ENCODE assay signal across 8 cellular contexts in the genomic region with DNA sequence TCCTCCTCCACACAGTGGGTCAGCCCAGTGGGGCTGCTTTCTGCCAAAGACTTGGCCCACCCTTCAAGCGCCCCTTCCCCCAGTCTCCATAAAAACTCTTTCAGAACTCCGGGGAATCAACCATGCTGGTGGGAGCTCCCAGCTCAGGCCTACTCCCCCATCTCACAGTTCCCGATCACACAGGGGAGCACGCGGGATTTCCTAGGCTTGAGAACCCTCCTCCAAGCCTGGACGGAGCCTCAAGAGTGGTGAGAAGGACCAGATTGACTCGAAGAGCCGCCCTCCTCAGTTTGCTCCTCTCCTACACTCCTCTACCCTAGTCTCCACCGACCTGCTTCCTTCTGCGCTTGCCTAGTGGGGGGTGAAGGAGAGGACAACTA.
A peak's percentile ranks its signal among the peaks of the same experiment; 100 is the strongest.
DNase-seq lines count a peak whose midpoint lies in the region; ATAC-seq and TF ChIP-seq lines count a peak whose summit lies in the region.

No MANE protein-coding gene starts in this region.

- peak overlapping the region; percentile 60 for H3K4me3 ChIP-seq in GM23338
- H3K4me3 ChIP-seq in WI38 (ENCODE audit: low read depth, low read length), result peak overlapping the region; percentile 54
- peak overlapping the region; percentile 47 for H3K4me3 ChIP-seq in skeletal muscle cell (ENCODE audit: low read depth, low read length)
- H3K4me3 ChIP-seq in HAP-1, result no peak overlapping the region

- no peaks in the 10 kb centered on the region for H3K9me3 Mint-ChIP-seq in GM23338
- no peaks in the 10 kb centered on the region for H3K9me3 Mint-ChIP-seq in glutamatergic neuron (ENCODE audit: unreplicated experiment)

- H3K4me1 ChIP-seq in GM23338 (ENCODE audit: insufficient read depth), result peaks cover 5% of the 10 kb centered on the region; the same call in 1 of the 2 replicates
- H3K4me1 ChIP-seq in HAP-1, result peaks cover 19% of the 10 kb centered on the region

- H3F3A ChIP-seq in GM23338 (replicated peaks; ENCODE audit: low read depth), result no peaks in the 10 kb centered on the region

- no peaks in the 10 kb centered on the region for H3K36me3 ChIP-seq in GM23338 (ENCODE audit: insufficient read depth)
- H3K36me3 ChIP-seq in HAP-1 (replicated peaks), result no peaks in the 10 kb centered on the region

- H3K27me3 Mint-ChIP-seq in GM23338 (ENCODE audit: insufficient read depth, low read depth, poor library complexity), result peaks cover 8% of the 10 kb centered on the region
- H3K27me3 Mint-ChIP-seq in glutamatergic neuron (ENCODE audit: unreplicated experiment), result peaks cover 2% of the 10 kb centered on the region

- H3K4me3 Mint-ChIP-seq in GM23338 (peak overlapping the region; percentile 71), glutamatergic neuron (ENCODE audit: unreplicated experiment) (peak overlapping the region; percentile 74)

- H3K9me2 ChIP-seq in GM23338 (ENCODE audit: insufficient read depth), result no peaks in the 10 kb centered on the region

- H2AFZ ChIP-seq in GM23338, result 0 out of 2 replicates have a peak overlapping the region, but pooled peaks have one; percentile 76

- H3K27ac Mint-ChIP-seq in GM23338 (no peak overlapping the region), glutamatergic neuron (ENCODE audit: unreplicated experiment) (no peak overlapping the region)

- no peaks in the 10 kb centered on the region for H3K9me3 ChIP-seq in HAP-1

- no peaks in the 10 kb centered on the region for H4K20me1 ChIP-seq in GM23338 (replicated peaks; ENCODE audit: insufficient read depth)

- H3K79me2 ChIP-seq in GM23338 (replicated peaks; ENCODE audit: insufficient read depth), result no peaks in the 10 kb centered on the region

- H3K36me3 Mint-ChIP-seq in GM23338 (ENCODE audit: low read depth) (no peaks in the 10 kb centered on the region; the same call in 2 of the 3 replicates), glutamatergic neuron (ENCODE audit: unreplicated experiment) (no peaks in the 10 kb centered on the region)

- no peaks in the 10 kb centered on the region for H3K27me3 ChIP-seq in GM23338 (ENCODE audit: insufficient read depth)
- H3K27me3 ChIP-seq in HAP-1 (ENCODE audit: low read depth), result no peaks in the 10 kb centered on the region

- no peak overlapping the region for H3K27ac ChIP-seq in GM23338 (ENCODE audit: low read depth)

- H3K4me2 ChIP-seq in GM23338, result peak overlapping the region; percentile 69

- in situ Hi-C loops in HAP-1 (cut with MboI; ENCODE audit: low sequenced_read_pairs), result loop anchor here (25.0 kb wide), 1 partner anchor 675 kb away; a partner anchor contains a TSS

- H3K4me1 Mint-ChIP-seq in GM23338 (peaks cover 17% of the 10 kb centered on the region; the same call in 2 of the 3 replicates), glutamatergic neuron (ENCODE audit: low read depth, unreplicated experiment) (peaks cover 4% of the 10 kb centered on the region)

- TF ChIP-seq CTCF in GM23338 (conservative IDR thresholded peaks at IDR 0.05; ENCODE audit: low read depth in 2 of 2), result no peak
- no peak for TF ChIP-seq CTCF in WI38 (IDR thresholded peaks at IDR 0.05; ENCODE audit: low read depth, low read length)
- TF ChIP-seq CTCF in glutamatergic neuron (IDR thresholded peaks at IDR 0.05; ENCODE audit: partially characterized antibody, unreplicated experiment), result no peak

- peak; percentile 13 for ATAC-seq in GM23338
- no peak for ATAC-seq in activated CD4-positive, CD25-positive, alpha-beta regulatory T cell treated with anti-CD3 and anti-CD28 coated beads, Interleukin-2, amount 50 U/mL, for 24 hours

- peak; percentile 31 for DNase-seq in GM23338 (ENCODE audit: low spot score)
- DNase-seq in glutamatergic neuron, result peak; percentile 11
- DNase-seq in skeletal muscle cell (ENCODE audit: low read depth), result no peak
- DNase-seq in NCI-H345 (lab: John Stamatoyannopoulos, UW), result no peak
- DNase-seq in HAP-1 (ENCODE audit: low spot score in 2 of 2), result no peak
- DNase-seq in Ammon's horn (ENCODE audit: low spot score), result no peak

TF ChIP-seq in GM23338, 12 proteins besides CTCF, POLR2A, EP300 and RAD21 (continues in another document):
- TF ChIP-seq, protein P1, sequence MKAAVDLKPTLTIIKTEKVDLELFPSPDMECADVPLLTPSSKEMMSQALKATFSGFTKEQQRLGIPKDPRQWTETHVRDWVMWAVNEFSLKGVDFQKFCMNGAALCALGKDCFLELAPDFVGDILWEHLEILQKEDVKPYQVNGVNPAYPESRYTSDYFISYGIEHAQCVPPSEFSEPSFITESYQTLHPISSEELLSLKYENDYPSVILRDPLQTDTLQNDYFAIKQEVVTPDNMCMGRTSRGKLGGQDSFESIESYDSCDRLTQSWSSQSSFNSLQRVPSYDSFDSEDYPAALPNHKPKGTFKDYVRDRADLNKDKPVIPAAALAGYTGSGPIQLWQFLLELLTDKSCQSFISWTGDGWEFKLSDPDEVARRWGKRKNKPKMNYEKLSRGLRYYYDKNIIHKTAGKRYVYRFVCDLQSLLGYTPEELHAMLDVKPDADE (IDR thresholded peaks at IDR 0.05), result no peak
- TF ChIP-seq, protein P2, sequence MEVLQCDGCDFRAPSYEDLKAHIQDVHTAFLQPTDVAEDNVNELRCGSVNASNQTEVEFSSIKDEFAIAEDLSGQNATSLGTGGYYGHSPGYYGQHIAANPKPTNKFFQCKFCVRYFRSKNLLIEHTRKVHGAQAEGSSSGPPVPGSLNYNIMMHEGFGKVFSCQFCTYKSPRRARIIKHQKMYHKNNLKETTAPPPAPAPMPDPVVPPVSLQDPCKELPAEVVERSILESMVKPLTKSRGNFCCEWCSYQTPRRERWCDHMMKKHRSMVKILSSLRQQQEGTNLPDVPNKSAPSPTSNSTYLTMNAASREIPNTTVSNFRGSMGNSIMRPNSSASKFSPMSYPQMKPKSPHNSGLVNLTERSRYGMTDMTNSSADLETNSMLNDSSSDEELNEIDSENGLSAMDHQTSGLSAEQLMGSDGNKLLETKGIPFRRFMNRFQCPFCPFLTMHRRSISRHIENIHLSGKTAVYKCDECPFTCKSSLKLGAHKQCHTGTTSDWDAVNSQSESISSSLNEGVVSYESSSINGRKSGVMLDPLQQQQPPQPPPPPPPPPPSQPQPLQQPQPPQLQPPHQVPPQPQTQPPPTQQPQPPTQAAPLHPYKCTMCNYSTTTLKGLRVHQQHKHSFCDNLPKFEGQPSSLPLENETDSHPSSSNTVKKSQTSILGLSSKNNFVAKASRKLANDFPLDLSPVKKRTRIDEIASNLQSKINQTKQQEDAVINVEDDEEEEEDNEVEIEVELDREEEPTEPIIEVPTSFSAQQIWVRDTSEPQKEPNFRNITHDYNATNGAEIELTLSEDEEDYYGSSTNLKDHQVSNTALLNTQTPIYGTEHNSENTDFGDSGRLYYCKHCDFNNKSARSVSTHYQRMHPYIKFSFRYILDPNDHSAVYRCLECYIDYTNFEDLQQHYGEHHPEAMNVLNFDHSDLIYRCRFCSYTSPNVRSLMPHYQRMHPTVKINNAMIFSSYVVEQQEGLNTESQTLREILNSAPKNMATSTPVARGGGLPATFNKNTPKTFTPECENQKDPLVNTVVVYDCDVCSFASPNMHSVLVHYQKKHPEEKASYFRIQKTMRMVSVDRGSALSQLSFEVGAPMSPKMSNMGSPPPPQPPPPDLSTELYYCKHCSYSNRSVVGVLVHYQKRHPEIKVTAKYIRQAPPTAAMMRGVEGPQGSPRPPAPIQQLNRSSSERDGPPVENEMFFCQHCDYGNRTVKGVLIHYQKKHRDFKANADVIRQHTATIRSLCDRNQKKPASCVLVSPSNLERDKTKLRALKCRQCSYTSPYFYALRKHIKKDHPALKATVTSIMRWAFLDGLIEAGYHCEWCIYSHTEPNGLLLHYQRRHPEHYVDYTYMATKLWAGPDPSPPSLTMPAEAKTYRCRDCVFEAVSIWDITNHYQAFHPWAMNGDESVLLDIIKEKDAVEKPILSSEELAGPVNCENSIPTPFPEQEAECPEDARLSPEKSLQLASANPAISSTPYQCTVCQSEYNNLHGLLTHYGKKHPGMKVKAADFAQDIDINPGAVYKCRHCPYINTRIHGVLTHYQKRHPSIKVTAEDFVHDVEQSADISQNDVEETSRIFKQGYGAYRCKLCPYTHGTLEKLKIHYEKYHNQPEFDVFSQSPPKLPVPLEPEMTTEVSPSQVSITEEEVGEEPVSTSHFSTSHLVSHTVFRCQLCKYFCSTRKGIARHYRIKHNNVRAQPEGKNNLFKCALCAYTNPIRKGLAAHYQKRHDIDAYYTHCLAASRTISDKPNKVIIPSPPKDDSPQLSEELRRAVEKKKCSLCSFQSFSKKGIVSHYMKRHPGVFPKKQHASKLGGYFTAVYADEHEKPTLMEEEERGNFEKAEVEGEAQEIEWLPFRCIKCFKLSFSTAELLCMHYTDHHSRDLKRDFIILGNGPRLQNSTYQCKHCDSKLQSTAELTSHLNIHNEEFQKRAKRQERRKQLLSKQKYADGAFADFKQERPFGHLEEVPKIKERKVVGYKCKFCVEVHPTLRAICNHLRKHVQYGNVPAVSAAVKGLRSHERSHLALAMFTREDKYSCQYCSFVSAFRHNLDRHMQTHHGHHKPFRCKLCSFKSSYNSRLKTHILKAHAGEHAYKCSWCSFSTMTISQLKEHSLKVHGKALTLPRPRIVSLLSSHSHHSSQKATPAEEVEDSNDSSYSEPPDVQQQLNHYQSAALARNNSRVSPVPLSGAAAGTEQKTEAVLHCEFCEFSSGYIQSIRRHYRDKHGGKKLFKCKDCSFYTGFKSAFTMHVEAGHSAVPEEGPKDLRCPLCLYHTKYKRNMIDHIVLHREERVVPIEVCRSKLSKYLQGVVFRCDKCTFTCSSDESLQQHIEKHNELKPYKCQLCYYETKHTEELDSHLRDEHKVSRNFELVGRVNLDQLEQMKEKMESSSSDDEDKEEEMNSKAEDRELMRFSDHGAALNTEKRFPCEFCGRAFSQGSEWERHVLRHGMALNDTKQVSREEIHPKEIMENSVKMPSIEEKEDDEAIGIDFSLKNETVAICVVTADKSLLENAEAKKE (CRISPR knock-in tag; IDR thresholded peaks at IDR 0.05), result no peak
- no peak for TF ChIP-seq CREB1 (CRISPR knock-in tag; IDR thresholded peaks at IDR 0.05; ENCODE audit: low read depth)
- no peak for TF ChIP-seq ZNF114 (CRISPR knock-in tag; IDR thresholded peaks at IDR 0.05)
- TF ChIP-seq POLR2AphosphoS5 (IDR thresholded peaks at IDR 0.05; ENCODE audit: low read depth), result no peak
- no peak for TF ChIP-seq STAT1 (IDR thresholded peaks at IDR 0.05; ENCODE audit: unreplicated experiment)
- TF ChIP-seq ZNF331 (CRISPR knock-in tag; IDR thresholded peaks at IDR 0.05; ENCODE audit: low read depth), result no peak
- TF ChIP-seq NANOG (IDR thresholded peaks at IDR 0.05; ENCODE audit: borderline replicate concordance), result no peak

Comparison
In these comparisons a context has a peak if more than half of its experiments do, and no peak if none do; other contexts are left out.
1. DNase-seq: peak in GM23338 (single experiment) and glutamatergic neuron (single experiment); none in skeletal muscle cell (single experiment), NCI-H345 (single experiment), HAP-1 (0 of 2) and Ammon's horn (single experiment).